ENCODE assay signal across 8 cellular contexts in the genomic region with DNA sequence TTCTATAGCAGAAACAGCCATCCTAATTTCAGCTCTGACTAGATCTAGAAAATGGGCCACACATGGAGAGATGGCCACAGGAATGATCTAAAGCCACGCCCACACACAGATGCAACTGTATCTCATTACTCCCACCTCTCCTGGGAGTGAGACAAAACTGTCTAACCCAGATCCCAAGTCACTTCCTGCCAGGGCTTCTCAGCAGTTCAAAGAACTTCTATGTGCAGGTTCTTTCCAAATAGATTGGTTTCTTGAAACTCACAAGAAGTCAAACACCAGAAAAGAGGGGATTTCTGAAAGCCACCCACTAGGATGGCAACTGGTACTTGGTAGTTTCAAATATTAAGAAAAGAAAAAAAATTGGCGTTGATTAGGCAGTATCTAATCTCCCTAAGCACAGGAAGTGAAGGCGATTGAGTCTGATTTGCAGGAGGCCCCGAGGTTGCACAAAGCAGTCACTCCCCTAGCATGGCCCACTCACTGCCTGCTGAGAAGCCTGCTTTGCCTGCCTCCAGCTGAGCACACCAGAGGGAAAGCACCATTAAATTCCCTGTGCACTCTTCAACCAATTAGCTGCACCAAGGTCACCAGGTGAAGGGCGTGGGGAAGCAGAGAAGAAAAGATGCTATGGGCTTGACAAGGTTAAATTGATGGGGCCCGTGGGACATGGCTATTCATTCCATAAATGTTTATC. TPM values are rescaled to one million over a fixed set of nuclear protein-coding genes. Genes with fewer than 3 reads are reported as not detected.
DNase-seq lines count a peak whose midpoint lies in the region; ATAC-seq and TF ChIP-seq lines count a peak whose summit lies in the region.

No MANE protein-coding gene starts in this region.

- H3K23ac ChIP-seq in mesenchymal stem cell (ENCODE audit: low read length in 2 of 2): no peak overlapping the region

- H3K4me1 Mint-ChIP-seq in activated T-helper 1 cell treated with anti-CD3 and anti-CD28 coated beads, Interleukin-12 subunit alpha, Interleukin-12 subunit beta, Interleukin-2, Interleukin-4 antibody, amounts not matched to agents 30 ng/mL and 10 ng/mL and 1 ng/mL, durations not matched to agents 14 hours and 24 hours and 36 hours (ENCODE audit: low read depth): peaks cover 46% of the 10 kb centered on the region

- H4K8ac ChIP-seq in mesenchymal stem cell (ENCODE audit: low read length): no peak overlapping the region

- H3K27me3 Mint-ChIP-seq in activated T-helper 1 cell treated with anti-CD3 and anti-CD28 coated beads, Interleukin-12 subunit alpha, Interleukin-12 subunit beta, Interleukin-2, Interleukin-4 antibody, amounts not matched to agents 30 ng/mL and 10 ng/mL and 1 ng/mL, durations not matched to agents 14 hours and 24 hours and 36 hours (ENCODE audit: insufficient read depth): no peaks in the 10 kb centered on the region

- H3K27ac Mint-ChIP-seq in activated T-helper 1 cell treated with anti-CD3 and anti-CD28 coated beads, Interleukin-12 subunit alpha, Interleukin-12 subunit beta, Interleukin-2, Interleukin-4 antibody, amounts not matched to agents 30 ng/mL and 10 ng/mL and 1 ng/mL, durations not matched to agents 14 hours and 24 hours and 36 hours: peak overlapping the region; percentile 83

- no peak overlapping the region for H3K18ac ChIP-seq in mesenchymal stem cell (ENCODE audit: low read depth in 1 of 2, low read length in 2 of 2)

- H3K79me1 ChIP-seq in mesenchymal stem cell (replicated peaks; ENCODE audit: low read length, poor library complexity, severe bottlenecking): no peaks in the 10 kb centered on the region

- no peak overlapping the region for H3K4ac ChIP-seq in mesenchymal stem cell (ENCODE audit: low read depth in 1 of 2, low read length in 2 of 2)

- ATAC-seq in GM18868 (IDR thresholded peaks at IDR 0.05; ENCODE audit: unreplicated experiment) (peak; percentile 87), HG03025 (IDR thresholded peaks at IDR 0.05; ENCODE audit: low FRiP score, unreplicated experiment) (peak; percentile 67)

- H3K4me1 ChIP-seq in mesenchymal stem cell (ENCODE audit: control insufficient read depth, insufficient read depth, low read depth, low read length) (peaks cover 6% of the 10 kb centered on the region), thyroid gland (peaks cover 11 to 14% of the 10 kb centered on the region in 2 donors)

- no peak for TF ChIP-seq CTCF in thyroid gland (IDR thresholded peaks at IDR 0.05)

- no peak for TF ChIP-seq POLR2A in thyroid gland (IDR thresholded peaks at IDR 0.05)

- no peak overlapping the region for H2AFZ ChIP-seq in mesenchymal stem cell (ENCODE audit: low read depth, low read length)

- H3K14ac ChIP-seq in mesenchymal stem cell (ENCODE audit: low read length in 2 of 2): no peak overlapping the region

- DNase-seq in AG08395 (ENCODE audit: low spot score) (peak; percentile 72), NCI-H345 (lab: John Stamatoyannopoulos, UW) (peak; percentile 71), mesenchymal stem cell (peak; percentile 10), thyroid gland (peak; percentile 18 to 28), nucleus accumbens (lab: John Stamatoyannopoulos, UW) (no peak)
- no peak for DNase-seq in activated T-helper 1 cell treated with anti-CD3 and anti-CD28 coated beads, Interleukin-12 subunit alpha, Interleukin-12 subunit beta, Interleukin-2, Interleukin-4 antibody, amounts not matched to agents 30 ng/mL and 10 ng/mL and 1 ng/mL, durations not matched to agents 14 hours and 24 hours and 36 hours (ENCODE audit: low spot score)

- H3K27ac ChIP-seq in mesenchymal stem cell (ENCODE audit: low read length, poor library complexity, severe bottlenecking) (peak overlapping the region; percentile 59), thyroid gland (no peak overlapping the region)

- no peak overlapping the region for H2AK5ac ChIP-seq in mesenchymal stem cell (ENCODE audit: low read length, severe bottlenecking)

- H3K4me3 ChIP-seq in mesenchymal stem cell (ENCODE audit: insufficient read depth in 1 of 2, low read depth in 1 of 2, low read length in 2 of 2) (no peak overlapping the region), thyroid gland (replicated peaks in 1 of 3) (no peak overlapping the region)

- H4K91ac ChIP-seq in mesenchymal stem cell (ENCODE audit: low read length): no peak overlapping the region

- H3K4me2 ChIP-seq in mesenchymal stem cell (ENCODE audit: low read length, poor library complexity, severe bottlenecking): no peak overlapping the region

- H3K27me3 ChIP-seq in mesenchymal stem cell (ENCODE audit: control insufficient read depth in 1 of 2, insufficient read depth in 1 of 2, low read length in 2 of 2) (no peaks in the 10 kb centered on the region), thyroid gland (no peaks in the 10 kb centered on the region)

- no peaks in the 10 kb centered on the region for H3K9me3 Mint-ChIP-seq in activated T-helper 1 cell treated with anti-CD3 and anti-CD28 coated beads, Interleukin-12 subunit alpha, Interleukin-12 subunit beta, Interleukin-2, Interleukin-4 antibody, amounts not matched to agents 30 ng/mL and 10 ng/mL and 1 ng/mL, durations not matched to agents 14 hours and 24 hours and 36 hours

- intact Hi-C loops in activated T-helper 1 cell treated with anti-CD3 and anti-CD28 coated beads, Interleukin-12 subunit alpha, Interleukin-12 subunit beta, Interleukin-2, Interleukin-4 antibody, amounts not matched to agents 30 ng/mL and 10 ng/mL and 1 ng/mL, durations not matched to agents 14 hours and 24 hours and 36 hours (cut with micrococcal nuclease): loop anchor here (1.0 to 10.0 kb wide), 9 partner anchors 10 to 1048 kb away; partner anchors contain the start of genes FAM161A, PEX13, SANBR and XPO1
- intact Hi-C loops in thyroid gland (cut with DNase I): loop anchor here (10.0 kb wide), 1 partner anchor 102 kb away; no protein-coding TSS in a partner anchor

- H3K9ac ChIP-seq in mesenchymal stem cell (ENCODE audit: low read length): peak overlapping the region; percentile 36

- H3K9me3 ChIP-seq in mesenchymal stem cell (ENCODE audit: control insufficient read depth, low read length): no peaks in the 10 kb centered on the region
- H3K9me3 ChIP-seq in thyroid gland: no peaks in the 10 kb centered on the region

- H3K4me3 Mint-ChIP-seq in activated T-helper 1 cell treated with anti-CD3 and anti-CD28 coated beads, Interleukin-12 subunit alpha, Interleukin-12 subunit beta, Interleukin-2, Interleukin-4 antibody, amounts not matched to agents 30 ng/mL and 10 ng/mL and 1 ng/mL, durations not matched to agents 14 hours and 24 hours and 36 hours: peak overlapping the region; percentile 32

- no peak overlapping the region for H2BK120ac ChIP-seq in mesenchymal stem cell (ENCODE audit: low read depth, low read length)

- no peak overlapping the region for H2BK15ac ChIP-seq in mesenchymal stem cell (ENCODE audit: low read depth, poor library complexity, severe bottlenecking)

- peaks cover 2% of the 10 kb centered on the region for H3K36me3 Mint-ChIP-seq in activated T-helper 1 cell treated with anti-CD3 and anti-CD28 coated beads, Interleukin-12 subunit alpha, Interleukin-12 subunit beta, Interleukin-2, Interleukin-4 antibody, amounts not matched to agents 30 ng/mL and 10 ng/mL and 1 ng/mL, durations not matched to agents 14 hours and 24 hours and 36 hours (ENCODE audit: low read depth)

- WGBS in mesenchymal stem cell: 58% methylated on average over 6 of the region's 6 CpGs
- WGBS in thyroid gland, 2 donors: 54 to 55% methylated on average over 6 of the region's 6 CpGs

- no peak overlapping the region for H2BK12ac ChIP-seq in mesenchymal stem cell (ENCODE audit: low read length in 2 of 2)

- peaks cover 8 to 9% of the 10 kb centered on the region in 2 experiments for H3K36me3 ChIP-seq in mesenchymal stem cell (ENCODE audit: control insufficient read depth in 1 of 2, insufficient read depth in 2 of 2, low read depth in 1 of 2, low read length in 2 of 2)
- peaks cover 0 to 3% of the 10 kb centered on the region in 2 donors for H3K36me3 ChIP-seq in thyroid gland

- no peak overlapping the region for H2BK5ac ChIP-seq in mesenchymal stem cell (ENCODE audit: low read depth, low read length, poor library complexity, severe bottlenecking)

RNA-seq across cellular contexts. Expression of gene PAPOLG, which starts 51.1 kb away (rescaled TPM):
- total RNA-seq in activated T-helper 1 cell treated with anti-CD3 and anti-CD28 coated beads, Interleukin-12 subunit alpha, Interleukin-12 subunit beta, Interleukin-2, Interleukin-4 antibody, amounts not matched to agents 30 ng/mL and 10 ng/mL and 1 ng/mL, durations not matched to agents 14 hours and 24 hours and 36 hours: 17.2 and 22.2 TPM in 2 replicates
- polyA plus RNA-seq in mesenchymal stem cell (2013, experiment 1 of 2): 5.6 TPM
- polyA plus RNA-seq in mesenchymal stem cell (2013, experiment 2 of 2): 5.3 TPM
- total RNA-seq in thyroid gland: 10 to 100 TPM; 37.4 to 63.2 (median 41.4) TPM

Comparison
In these comparisons a context has a peak if more than half of its experiments do, and no peak if none do; other contexts are left out.
1. DNase-seq: peak in AG08395 (single experiment), NCI-H345 (single experiment), mesenchymal stem cell (single experiment) and thyroid gland (2 of 2); none in activated T-helper 1 cell treated with anti-CD3 and anti-CD28 coated beads, Interleukin-12 subunit alpha, Interleukin-12 subunit beta, Interleukin-2, Interleukin-4 antibody, amounts not matched to agents 30 ng/mL and 10 ng/mL and 1 ng/mL, durations not matched to agents 14 hours and 24 hours and 36 hours (single experiment) and nucleus accumbens (0 of 56).